ENCODE assay signal across 8 cellular contexts in genomic region chr9:91714020-91714721, GRCh38.
DNase-seq lines count a peak whose midpoint lies in the region; ATAC-seq and TF ChIP-seq lines count a peak whose summit lies in the region.

No MANE protein-coding gene starts in this region.

- H3K27me3 Mint-ChIP-seq in activated naive CD4-positive, alpha-beta T cell treated with anti-CD3 and anti-CD28 coated beads, Interleukin-2, amount 10 ng/mL, durations not matched to agents 7 days and 5 days = peaks cover 45% of the 10 kb centered on the region

- no peaks in the 10 kb centered on the region for H3K9me3 ChIP-seq in upper lobe of left lung

- H3K36me3 ChIP-seq in upper lobe of left lung = no peaks in the 10 kb centered on the region

- H3K27ac ChIP-seq in upper lobe of left lung = peak overlapping the region in 1 of 4 donors; percentile 18

- H3K4me3 ChIP-seq in upper lobe of left lung = peak overlapping the region; percentile 9 to 38 (median 32)

- H3K4me1 Mint-ChIP-seq in activated naive CD4-positive, alpha-beta T cell treated with anti-CD3 and anti-CD28 coated beads, Interleukin-2, amount 10 ng/mL, durations not matched to agents 7 days and 5 days = no peaks in the 10 kb centered on the region

- no peaks in the 10 kb centered on the region for H3K9me3 Mint-ChIP-seq in activated naive CD4-positive, alpha-beta T cell treated with anti-CD3 and anti-CD28 coated beads, Interleukin-2, amount 10 ng/mL, durations not matched to agents 7 days and 5 days

- H3K36me3 Mint-ChIP-seq in activated naive CD4-positive, alpha-beta T cell treated with anti-CD3 and anti-CD28 coated beads, Interleukin-2, amount 10 ng/mL, durations not matched to agents 7 days and 5 days = no peaks in the 10 kb centered on the region

- H3K27me3 ChIP-seq in upper lobe of left lung = no peaks in the 10 kb centered on the region

- 10 to 26% methylated on average over 20 to 34 of the region's 37 CpGs for WGBS in upper lobe of left lung, 2 donors

- H3K4me3 Mint-ChIP-seq in activated naive CD4-positive, alpha-beta T cell treated with anti-CD3 and anti-CD28 coated beads, Interleukin-2, amount 10 ng/mL, durations not matched to agents 7 days and 5 days = peak overlapping the region; percentile 16

- CTCF ChIA-PET in activated naive CD4-positive, alpha-beta T cell treated with anti-CD3 and anti-CD28 coated beads, Interleukin-2, amount 10 ng/mL, durations not matched to agents 7 days and 5 days (lab: Charles Lee) = no interaction called here

- DNase-seq in activated naive CD4-positive, alpha-beta T cell treated with anti-CD3 and anti-CD28 coated beads, Interleukin-2, amount 10 ng/mL, durations not matched to agents 7 days and 5 days = no peak
- no peak for DNase-seq in activated naive CD4-positive, alpha-beta T cell treated with anti-CD3 and anti-CD28 coated beads, Interleukin-2, amount 50 U/mL, for 16 hours
- DNase-seq in NCI-H2171 treated with DMSO at 0.1 percent for 48 hours (lab: John Stamatoyannopoulos, UW) (peak; percentile 81), cerebellar cortex (ENCODE audit: low spot score) (peak; percentile 15), left lobe of liver (ENCODE audit: low spot score) (no peak), upper lobe of left lung (peak; percentile 66 to 85)

- TF ChIP-seq CTCF in upper lobe of left lung (IDR thresholded peaks at IDR 0.05) = no peak

- TF ChIP-seq EP300 in upper lobe of left lung (IDR thresholded peaks at IDR 0.05) = no peak

- TF ChIP-seq POLR2A in upper lobe of left lung (IDR thresholded peaks at IDR 0.05) = no peak

- no peak overlapping the region for H3K27ac Mint-ChIP-seq in activated naive CD4-positive, alpha-beta T cell treated with anti-CD3 and anti-CD28 coated beads, Interleukin-2, amount 10 ng/mL, durations not matched to agents 7 days and 5 days

- ATAC-seq in left lobe of liver (peak; percentile 36), upper lobe of left lung (ENCODE audit: low FRiP score in 2 of 2) (peak; percentile 57 to 81), HG02610 (IDR thresholded peaks at IDR 0.05; ENCODE audit: unreplicated experiment) (no peak), HG03442 (IDR thresholded peaks at IDR 0.05; ENCODE audit: unreplicated experiment) (no peak)

- peaks cover 0 to 9% (median 0%) of the 10 kb centered on the region in 4 donors for H3K4me1 ChIP-seq in upper lobe of left lung

Comparison
In these comparisons a context has a peak if more than half of its experiments do, and no peak if none do; other contexts are left out.
1. DNase-seq: peak in NCI-H2171 treated with DMSO at 0.1 percent for 48 hours (single experiment), cerebellar cortex (single experiment) and upper lobe of left lung (2 of 2); none in activated naive CD4-positive, alpha-beta T cell treated with anti-CD3 and anti-CD28 coated beads, Interleukin-2, amount 10 ng/mL, durations not matched to agents 7 days and 5 days (single experiment), activated naive CD4-positive, alpha-beta T cell treated with anti-CD3 and anti-CD28 coated beads, Interleukin-2, amount 50 U/mL, for 16 hours (single experiment) and left lobe of liver (single experiment).
2. ATAC-seq: peak in left lobe of liver (single experiment) and upper lobe of left lung (2 of 2); none in HG02610 (single experiment) and HG03442 (single experiment).